Comparison of ENCODE assay signal across 7 cellular contexts in genomic region chr6:90595854-90596253, GRCh38.
"Had no signal": no experiment of that assay in that cellular context is flagged by ENCODE, and none has a peak within 500 bp of the region (broad histone marks: within the 10 kb centered on the region; RNA-seq: fewer than 3 reads in every experiment).

No MANE protein-coding gene starts in this region.

- FAIRE-seq: HTR-8/SVneo had no signal

- H3K4me1 ChIP-seq: HAP-1 had no signal

- H3K9ac ChIP-seq: GM23248 had no signal

- H3K9me3 ChIP-seq: HAP-1 had no signal

- H3K27ac ChIP-seq: GM23248 had no signal

- DNase-seq: GM23248, GOT3, H7, IMR-90 had no signal

- H3K36me3 ChIP-seq: HAP-1 had no signal

- ATAC-seq: HCT116 had no signal

- H3K4me3 ChIP-seq: GM23248, HAP-1 had no signal

- H2AFZ ChIP-seq: GM23248 had no signal
